ENCODE assay signal across 15 cellular contexts in the genomic region with DNA sequence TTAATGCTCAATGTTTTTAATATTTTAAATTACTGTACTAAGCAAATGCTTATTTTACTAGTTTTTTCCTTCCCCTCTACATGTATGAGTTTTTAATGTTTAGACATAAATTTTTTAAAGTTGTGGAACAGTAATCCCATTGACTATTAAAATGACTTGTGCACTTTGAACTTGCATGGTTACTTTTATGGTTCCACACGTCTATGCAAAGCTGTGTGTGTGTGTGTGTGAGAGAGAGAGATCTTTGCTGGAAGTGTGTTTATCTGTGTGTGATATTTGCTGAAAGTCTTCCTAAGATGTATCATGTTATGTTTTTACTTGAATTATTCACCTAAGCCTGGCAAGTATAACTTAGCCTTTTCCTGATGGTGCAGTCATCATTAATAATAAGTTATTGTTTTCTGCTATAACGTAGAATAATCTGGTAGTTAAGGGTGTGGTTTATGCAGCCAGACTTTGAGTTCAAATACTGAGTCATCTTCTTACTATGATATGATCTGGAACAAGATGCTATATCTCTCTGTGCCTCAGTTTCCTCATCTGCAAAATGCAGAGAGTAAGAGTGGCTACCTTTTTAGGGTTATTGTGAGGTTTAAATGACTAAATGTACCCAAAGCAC.
"Had no signal": no experiment of that assay in that cellular context is flagged by ENCODE, and none has a peak within 500 bp of the region (broad histone marks: within the 10 kb centered on the region; RNA-seq: fewer than 3 reads in every experiment).

No MANE protein-coding gene starts in this region.

- H3K9me3 ChIP-seq: colonic mucosa, pancreas had no signal

- H3K27ac ChIP-seq: colonic mucosa, neural progenitor cell, pancreas had no signal

- FAIRE-seq: astrocyte, pancreas had no signal

- H3K27me3 Mint-ChIP-seq: activated B cell treated with CpG ODN at 0.5 μM for 24 hours had no signal

- H3K36me3 ChIP-seq: colonic mucosa, neural progenitor cell, pancreas had no signal

- H3K27ac Mint-ChIP-seq: T-helper 1 cell treated with Interleukin-12 subunit alpha and Interleukin-12 subunit beta and Interleukin-4 antibody, amounts not matched to agents 30 μg/mL and 1 μg/mL, for 36 hours had no signal

- H3K27me3 ChIP-seq: colonic mucosa, neural progenitor cell, pancreas had no signal

- ATAC-seq: left lobe of liver, pancreas, SK-N-SH treated with all-trans-retinoic acid at 6 μM for 48 hours had no signal

- H3K4me3 ChIP-seq: colonic mucosa, neural progenitor cell, pancreas had no signal

- H3K4me3 Mint-ChIP-seq: activated B cell treated with CpG ODN at 0.5 μM for 24 hours; neural progenitor cell; T-helper 1 cell treated with Interleukin-12 subunit alpha and Interleukin-12 subunit beta and Interleukin-4 antibody, amounts not matched to agents 30 μg/mL and 1 μg/mL, for 36 hours had no signal

- H3K36me3 Mint-ChIP-seq: neural progenitor cell had no signal

- DNase-seq: activated B cell treated with CpG ODN at 0.5 μM for 24 hours; activated CD4-positive, alpha-beta T cell treated with anti-CD3 and anti-CD28 coated beads, Interleukin-2, amount 50 U/mL, for 1 hour; activated gamma-delta T cell treated with Interleukin-2 at 50 U/mL for 16 hours; colonic mucosa; effector memory CD4-positive, alpha-beta T cell; erythroblast; pancreas; retina; stimulated activated CD4-positive, alpha-beta T cell treated with anti-CD3 and anti-CD28 coated beads, Interleukin-15, amount 100 ng/mL, for 24 hours; stimulated activated CD4-positive, alpha-beta T cell treated with anti-CD3 and anti-CD28 coated beads, Interleukin-4, amount 100 ng/mL, for 4 hours had no signal
